Comparison of ENCODE assay signal across 9 cellular contexts in genomic region chr1:205335692-205336091, GRCh38. TPM values are rescaled to one million over a fixed set of nuclear protein-coding genes. Genes with fewer than 3 reads are reported as not detected.
DNase-seq lines count a peak whose midpoint lies in the region; ATAC-seq and TF ChIP-seq lines count a peak whose summit lies in the region.
"Had no signal": no experiment of that assay in that cellular context is flagged by ENCODE, and none has a peak within 500 bp of the region (broad histone marks: within the 10 kb centered on the region; RNA-seq: fewer than 3 reads in every experiment).

No MANE protein-coding gene starts in this region.

- no peaks in the 10 kb centered on the region for H3K27me3 ChIP-seq in Karpas-422 (ENCODE audit: low read length)
- peaks cover under 1% of the 10 kb centered on the region; the same call in 1 of the 2 replicates for H3K27me3 ChIP-seq in PC-9 (ENCODE audit: insufficient read depth, low read depth)
- H3K27me3 ChIP-seq in esophagus squamous epithelium = peaks cover 0 to 41% (median 0%) of the 10 kb centered on the region in 4 donors
- peaks cover 0 to 14% (median 0%) of the 10 kb centered on the region in 3 donors for H3K27me3 ChIP-seq in stomach

- H3K4me3 ChIP-seq in Karpas-422 (ENCODE audit: low read length) (no peak overlapping the region), PC-9 (no peak overlapping the region), esophagus squamous epithelium (no peak overlapping the region), stomach (no peak overlapping the region)

- H3K9me3 Mint-ChIP-seq in nephron = no peaks in the 10 kb centered on the region

- H3K9me2 ChIP-seq in Karpas-422 (replicated peaks; ENCODE audit: insufficient read depth, low read length) (no peaks in the 10 kb centered on the region), PC-9 (ENCODE audit: insufficient read depth) (no peaks in the 10 kb centered on the region)

- intact Hi-C loops in PC-9 (cut with micrococcal nuclease; ENCODE audit: unreplicated experiment) = loop anchor here (1.0 to 5.0 kb wide), 4 partner anchors 62 to 322 kb away; no protein-coding TSS in a partner anchor
- intact Hi-C loops in esophagus squamous epithelium (cut with DNase I) = loop anchor here (10.0 kb wide), 1 partner anchor 159 kb away; no protein-coding TSS in a partner anchor
- intact Hi-C loops in stomach (cut with DNase I; ENCODE audit: low total_unique reads) = loop anchor here (10.0 kb wide), 1 partner anchor 149 kb away; no protein-coding TSS in a partner anchor

- H3K9ac ChIP-seq in Karpas-422 (ENCODE audit: low read length) = no peak overlapping the region

- H3K4me1 Mint-ChIP-seq in nephron = peaks cover 8% of the 10 kb centered on the region

- H3K36me3 Mint-ChIP-seq in nephron (ENCODE audit: low read depth) = no peaks in the 10 kb centered on the region

- TF ChIP-seq CTCF in PC-9 (conservative IDR thresholded peaks at IDR 0.05) (peak; percentile 88), esophagus squamous epithelium (IDR thresholded peaks at IDR 0.05) (peak; percentile 87 to 98 (median 94)), nephron (IDR thresholded peaks at IDR 0.05; ENCODE audit: unreplicated experiment in 3 of 3) (peak; percentile 94 to 96 (median 94)), stomach (IDR thresholded peaks at IDR 0.05) (peak in 5 of 7 experiments; percentile 80 to 97 (median 92))

- TF ChIP-seq EP300 in stomach (IDR thresholded peaks at IDR 0.05) = no peak

- POLR2A ChIA-PET in PC-9 (lab: Charles Lee; ENCODE audit: unreplicated experiment) = interaction anchor here (0.6 kb wide), 1 partner anchor 88 kb away, joined by 7 read pairs; no protein-coding TSS in a partner anchor

- H3K4me1 ChIP-seq in Karpas-422 (ENCODE audit: low read length) (no peaks in the 10 kb centered on the region), PC-9 (replicated peaks; ENCODE audit: insufficient read depth) (peaks cover 3% of the 10 kb centered on the region), esophagus squamous epithelium (peaks cover 0 to 6% (median 0%) of the 10 kb centered on the region in 3 donors), stomach (peaks cover 0 to 3% (median 0%) of the 10 kb centered on the region in 4 donors)

- no peak overlapping the region for H3K4me2 ChIP-seq in Karpas-422 (ENCODE audit: low read depth, low read length, poor library complexity, severe bottlenecking)
- H3K4me2 ChIP-seq in PC-9 = no peak overlapping the region

- no TSS peak for BruUV-seq in PC-9 (replicated peaks; lab: Mats Ljungman, UMichigan)

- H3K9me3 ChIP-seq in Karpas-422 (ENCODE audit: low read length) = no peaks in the 10 kb centered on the region
- no peaks in the 10 kb centered on the region for H3K9me3 ChIP-seq in PC-9 (ENCODE audit: insufficient read depth, low read depth)
- H3K9me3 ChIP-seq in esophagus squamous epithelium = no peaks in the 10 kb centered on the region
- H3K9me3 ChIP-seq in stomach = no peaks in the 10 kb centered on the region

- no peaks in the 10 kb centered on the region for H3F3A ChIP-seq in PC-9 (ENCODE audit: insufficient read depth, low read depth)

- TF ChIP-seq POLR2A in esophagus squamous epithelium (IDR thresholded peaks at IDR 0.05) = no peak
- TF ChIP-seq POLR2A in stomach (IDR thresholded peaks at IDR 0.05) = no peak

- H3K79me2 ChIP-seq in Karpas-422 (ENCODE audit: low read length) = no peaks in the 10 kb centered on the region
- no peaks in the 10 kb centered on the region for H3K79me2 ChIP-seq in PC-9 (ENCODE audit: low read depth)

- 0 to 3% methylated on average over 2 to 4 of the region's 4 CpGs for WGBS in esophagus squamous epithelium, 2 donors
- 3 to 15% (median 8%) methylated on average over 4 of the region's 4 CpGs for WGBS in stomach, 5 donors

- CTCF ChIA-PET in PC-9 (lab: Charles Lee) = interaction anchor here (0.6 to 2.8 kb wide), 14 partner anchors 16 to 253 kb away, joined by 3 to 14 read pairs (median 4); no protein-coding TSS in a partner anchor

- no peaks in the 10 kb centered on the region for H3K36me3 ChIP-seq in Karpas-422 (ENCODE audit: insufficient read depth, low read length)
- no peaks in the 10 kb centered on the region for H3K36me3 ChIP-seq in PC-9 (ENCODE audit: low read depth)
- no peaks in the 10 kb centered on the region for H3K36me3 ChIP-seq in esophagus squamous epithelium
- no peaks in the 10 kb centered on the region for H3K36me3 ChIP-seq in stomach

- no peak for ATAC-seq in HG03280 (IDR thresholded peaks at IDR 0.05; ENCODE audit: unreplicated experiment)

- peaks cover 22% of the 10 kb centered on the region for H3K27me3 Mint-ChIP-seq in nephron (ENCODE audit: low read depth)

- no peak overlapping the region for H3K27ac Mint-ChIP-seq in nephron

- H3K27ac ChIP-seq in Karpas-422 (ENCODE audit: low read length) (no peak overlapping the region), PC-9 (no peak overlapping the region), esophagus squamous epithelium (no peak overlapping the region), stomach (no peak overlapping the region)

- H2AFZ ChIP-seq in Karpas-422 (ENCODE audit: low read length) (no peak overlapping the region), PC-9 (no peak overlapping the region)

- DNase-seq in DMS53 treated with DMSO at 0.1 percent for 48 hours (lab: John Stamatoyannopoulos, UW; ENCODE audit: unreplicated experiment) (peak; percentile 92), Karpas-422 (peak; percentile 87), PC-9 (peak; percentile 63 to 85), activated T-cell treated with anti-CD3 and anti-CD28 coated beads for 48 hours (ENCODE audit: low read depth) (peak; percentile 74), esophagus squamous epithelium (lab: John Stamatoyannopoulos, UW) (no peak), stomach (peak; percentile 88)

- no peaks in the 10 kb centered on the region for H4K20me1 ChIP-seq in Karpas-422 (ENCODE audit: insufficient read depth, low read depth, low read length)
- no peaks in the 10 kb centered on the region for H4K20me1 ChIP-seq in PC-9 (ENCODE audit: insufficient read depth)

- no peak overlapping the region for H3K4me3 Mint-ChIP-seq in nephron

RNA-seq across cellular contexts. Expression of gene NUAK2, which starts 14.1 kb away (rescaled TPM):
- 1.4 TPM in 2 replicates for total RNA-seq in Karpas-422 (2014; rRNA removed; shearing (Covaris generic); ENCODE audit: low replicate concordance)
- total RNA-seq in PC-9 (2021) = 3.8 and 3.9 TPM in 2 replicates
- total RNA-seq in esophagus squamous epithelium = 10 to 100 TPM; 15.8 to 32.0 (median 21.4) TPM
- 10 to 100 TPM in 1 of 5 donors, 1 to 10 TPM in 3, under 1 TPM in 1; 0.58 to 16.5 (median 3.1) TPM for total RNA-seq in stomach
- polyA plus RNA-seq in stomach = 1 to 10 TPM; 1.2 to 2.7 (median 1.3) TPM

RNA-seq across cellular contexts. Expression of gene KLHDC8A, which starts 21.0 kb away (rescaled TPM):
- total RNA-seq in Karpas-422 (2014; rRNA removed; shearing (Covaris generic); ENCODE audit: low replicate concordance) = not detected in 2 replicates
- not detected in 2 replicates for total RNA-seq in PC-9 (2021)
- 1 to 10 TPM in 3 of 4 donors, under 1 TPM in 1; 0.97 to 4.4 (median 2.1) TPM for total RNA-seq in esophagus squamous epithelium
- total RNA-seq in stomach = 1 to 10 TPM in 2 of 5 donors, under 1 TPM in 1, not detected in 2; 0.72 to 3.1 (median 2.4) TPM
- polyA plus RNA-seq in stomach = 1 to 10 TPM; 2.3 to 6.9 (median 5.1) TPM
- total RNA-seq: activated CD8-positive, alpha-beta memory T cell treated with anti-CD3 and anti-CD28 coated beads for 36 hours had no signal
